Comparison of ENCODE assay signal across 1 cellular context in the genomic region with DNA sequence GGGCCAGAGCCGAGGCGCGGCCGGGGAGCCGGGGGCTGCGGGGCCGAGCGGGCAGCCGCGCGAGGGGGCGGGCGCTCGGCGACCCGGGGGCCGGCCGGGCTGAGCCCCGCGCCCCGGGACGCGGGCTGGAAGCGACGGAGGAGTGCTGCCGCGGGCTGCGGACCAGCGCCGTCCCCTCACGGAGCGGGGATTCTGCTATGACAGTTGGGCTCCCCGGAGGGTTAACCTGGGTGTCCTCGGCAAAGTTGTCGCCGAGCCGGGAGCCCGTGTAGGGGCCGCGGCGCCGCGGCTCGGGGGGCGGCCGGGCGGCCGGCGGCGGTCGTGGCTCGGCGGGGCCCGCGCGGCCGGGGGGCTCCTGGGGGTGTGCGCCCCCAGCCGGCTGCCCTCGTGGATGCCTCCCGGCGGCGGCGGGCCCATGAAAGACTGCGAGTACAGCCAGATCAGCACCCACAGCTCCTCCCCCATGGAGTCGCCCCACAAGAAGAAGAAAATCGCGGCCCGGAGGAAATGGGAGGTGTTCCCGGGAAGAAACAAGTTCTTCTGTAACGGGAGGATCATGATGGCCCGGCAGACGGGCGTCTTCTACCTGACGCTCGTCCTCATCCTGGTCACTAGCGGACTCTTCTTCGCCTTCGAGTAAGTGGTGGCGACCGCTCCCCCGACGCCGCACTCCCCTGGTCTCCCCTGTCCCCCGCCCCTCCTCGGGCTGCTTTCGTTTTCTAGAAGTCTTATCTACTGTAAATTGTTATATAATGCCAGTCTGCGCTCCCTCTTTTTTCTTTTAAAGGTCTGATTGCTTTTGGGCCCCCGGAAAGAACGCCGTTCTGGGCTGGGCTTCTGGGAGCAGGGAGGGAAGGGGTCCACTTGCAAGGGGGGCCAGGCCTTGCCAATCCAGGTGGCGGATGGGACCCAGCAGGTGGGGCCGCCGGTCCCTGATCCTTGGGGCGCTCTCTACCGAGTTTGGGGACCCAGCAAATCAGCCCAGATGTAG.
TF ChIP-seq lines count a peak whose summit lies in the region.

No MANE protein-coding gene starts in this region.

TF ChIP-seq in H1, 55 proteins besides CTCF, POLR2A, EP300 and RAD21:
- TF ChIP-seq RFX5 (IDR thresholded peaks at IDR 0.05; ENCODE audit: borderline replicate concordance, low read depth, low read length) (no peak), EZH2 (IDR thresholded peaks at IDR 0.05; ENCODE audit: low read depth, low read length, severe bottlenecking) (peak; percentile 51), KDM4A (IDR thresholded peaks at IDR 0.05; ENCODE audit: low read depth, low read length, severe bottlenecking) (peak; percentile 35)
